ENCODE assay signal across 10 cellular contexts in genomic region chr6:43630980-43631619, GRCh38. TPM values are rescaled to one million over a fixed set of nuclear protein-coding genes. Genes with fewer than 3 reads are reported as not detected.
A peak's percentile ranks its signal among the peaks of the same experiment; 100 is the strongest.
DNase-seq lines count a peak whose midpoint lies in the region; ATAC-seq and TF ChIP-seq lines count a peak whose summit lies in the region.
"Had no signal": no experiment of that assay in that cellular context is flagged by ENCODE, and none has a peak within 500 bp of the region (broad histone marks: within the 10 kb centered on the region; RNA-seq: fewer than 3 reads in every experiment).

No MANE protein-coding gene starts in this region.

- in situ Hi-C loops in GM13976 (cut with MboI; ENCODE audit: low sequenced_read_pairs, unreplicated experiment): no loop called here

- intact Hi-C loops in psoas muscle (cut with DNase I): loop anchor here in 1 of 2 donors (10.0 kb wide), 1 partner anchor 444 kb away; no protein-coding TSS in a partner anchor

- peak overlapping the region; percentile 90 for H3K27ac Mint-ChIP-seq in T-helper 1 cell treated with Interleukin-12 subunit alpha and Interleukin-12 subunit beta and Interleukin-4 antibody, amounts not matched to agents 30 μg/mL and 1 μg/mL, for 36 hours

- 36 to 75% (median 73%) methylated on average over 1 of the region's 1 CpG for WGBS in psoas muscle, 3 donors

- TF ChIP-seq CTCF in psoas muscle (IDR thresholded peaks at IDR 0.05) (no peak), GM13976 (IDR thresholded peaks at IDR 0.05; ENCODE audit: borderline replicate concordance, control extremely low read depth, extremely low read depth, insufficient read depth, missing control alignments) (no peak)

- peaks cover 0 to 8% of the 10 kb centered on the region in 2 donors for H3K36me3 ChIP-seq in psoas muscle (ENCODE audit: insufficient read depth in 1 of 2, low read depth in 1 of 2)
- H3K36me3 ChIP-seq: pancreas had no signal

- no peaks in the 10 kb centered on the region for H3K27me3 ChIP-seq in psoas muscle (ENCODE audit: insufficient read depth in 3 of 3, low read length in 2 of 3)
- H3K27me3 ChIP-seq: pancreas had no signal

- H3K36me3 Mint-ChIP-seq in T-helper 1 cell treated with Interleukin-12 subunit alpha and Interleukin-12 subunit beta and Interleukin-4 antibody, amounts not matched to agents 30 μg/mL and 1 μg/mL, for 36 hours (ENCODE audit: low read depth): peaks cover 15% of the 10 kb centered on the region

- peaks cover 33% of the 10 kb centered on the region for H3K4me1 ChIP-seq in psoas muscle

- DNase-seq in T-helper 1 cell (no peak), OCI-M1 (lab: John Stamatoyannopoulos, UW) (peak; percentile 99), cerebellar cortex (ENCODE audit: low spot score) (peak; percentile 41), psoas muscle (no peak), GM13976 (ENCODE audit: low spot score) (no peak)
- no peak for DNase-seq in activated CD4-positive, CD25-positive, alpha-beta regulatory T cell treated with anti-CD3 and anti-CD28 coated beads, Interleukin-2, amount 50 U/mL, for 72 hours
- DNase-seq: NCI-H1105 treated with DMSO at 0.1 percent for 48 hours had no signal

- H3K4me3 ChIP-seq in psoas muscle: no peak overlapping the region

- peak overlapping the region; percentile 95 for H3K27ac ChIP-seq in psoas muscle

- no peaks in the 10 kb centered on the region for H3K9me3 Mint-ChIP-seq in T-helper 1 cell treated with Interleukin-12 subunit alpha and Interleukin-12 subunit beta and Interleukin-4 antibody, amounts not matched to agents 30 μg/mL and 1 μg/mL, for 36 hours

- H3K9me3 ChIP-seq in psoas muscle: no peaks in the 10 kb centered on the region
- H3K9me3 ChIP-seq: pancreas had no signal

- H3K4me1 Mint-ChIP-seq in T-helper 1 cell treated with Interleukin-12 subunit alpha and Interleukin-12 subunit beta and Interleukin-4 antibody, amounts not matched to agents 30 μg/mL and 1 μg/mL, for 36 hours (ENCODE audit: low read depth): peaks cover 49% of the 10 kb centered on the region

- no peak for ATAC-seq in psoas muscle
- ATAC-seq in GM18861 (IDR thresholded peaks at IDR 0.05; ENCODE audit: unreplicated experiment): no peak
- ATAC-seq: pancreas had no signal

- H3K27me3 Mint-ChIP-seq in T-helper 1 cell treated with Interleukin-12 subunit alpha and Interleukin-12 subunit beta and Interleukin-4 antibody, amounts not matched to agents 30 μg/mL and 1 μg/mL, for 36 hours (ENCODE audit: low read depth): no peaks in the 10 kb centered on the region

- peak overlapping the region; percentile 61 for H3K4me3 Mint-ChIP-seq in T-helper 1 cell treated with Interleukin-12 subunit alpha and Interleukin-12 subunit beta and Interleukin-4 antibody, amounts not matched to agents 30 μg/mL and 1 μg/mL, for 36 hours

RNA-seq across cellular contexts. Expression of gene GTPBP2, which starts 2.0 kb away (rescaled TPM):
- total RNA-seq in psoas muscle: 10 to 100 TPM; 32.8 to 43.8 (median 35.2) TPM
- polyA plus RNA-seq in psoas muscle: 10 to 100 TPM; 27.8 to 69.6 (median 33.9) TPM

RNA-seq across cellular contexts. Expression of gene MAD2L1BP, which starts 4.5 kb away (rescaled TPM):
- 10 to 100 TPM; 17.0 to 36.6 (median 26.1) TPM for total RNA-seq in psoas muscle
- polyA plus RNA-seq in psoas muscle: 10 to 100 TPM; 30.5 to 43.1 (median 31.6) TPM

RNA-seq across cellular contexts. Expression of gene RSPH9, which starts 13.7 kb away (rescaled TPM):
- total RNA-seq in psoas muscle: under 1 TPM in 1 of 4 donors, not detected in 3; 0.11 TPM
- polyA plus RNA-seq in psoas muscle: under 1 TPM; 0.36 to 0.59 (median 0.51) TPM

RNA-seq across cellular contexts. Expression of gene POLH, which starts 55.1 kb away (rescaled TPM):
- total RNA-seq in psoas muscle: 1 to 10 TPM; 3.6 to 6.4 (median 5.5) TPM
- polyA plus RNA-seq in psoas muscle: 1 to 10 TPM; 1.7 to 6.8 (median 1.9) TPM

RNA-seq across cellular contexts. Expression of gene XPO5, which starts 55.3 kb away (rescaled TPM):
- total RNA-seq in psoas muscle: 10 to 100 TPM; 17.5 to 40.1 (median 20.1) TPM
- polyA plus RNA-seq in psoas muscle: 10 to 100 TPM; 12.3 to 21.7 (median 12.8) TPM

Comparison
In these comparisons a context has a peak if more than half of its experiments do, and no peak if none do; other contexts are left out.
1. DNase-seq: peak in OCI-M1 (single experiment) and cerebellar cortex (single experiment); none in T-helper 1 cell (0 of 5), psoas muscle (0 of 2), activated CD4-positive, CD25-positive, alpha-beta regulatory T cell treated with anti-CD3 and anti-CD28 coated beads, Interleukin-2, amount 50 U/mL, for 72 hours (single experiment) and GM13976 (single experiment).